In the genomic region with DNA sequence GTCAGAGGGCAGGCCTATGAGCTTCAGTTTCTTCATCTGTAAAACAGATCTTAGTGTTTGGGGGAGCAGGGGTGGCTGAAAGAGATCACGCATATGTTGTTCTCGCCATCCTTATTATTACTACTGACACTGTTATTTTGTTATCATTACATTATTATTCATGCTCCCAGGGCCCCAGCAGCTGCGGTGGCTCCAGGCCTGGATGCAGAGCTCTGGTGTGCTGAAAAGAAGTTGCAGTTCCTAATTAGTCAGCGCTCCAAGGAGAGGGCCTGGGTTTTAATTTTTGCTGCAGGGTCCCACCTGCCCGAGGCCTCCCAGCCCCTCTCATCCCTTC, we compare ENCODE assay signal across 8 cellular contexts. TPM values are rescaled to one million over a fixed set of nuclear protein-coding genes. Genes with fewer than 3 reads are reported as not detected.
A peak's percentile ranks its signal among the peaks of the same experiment; 100 is the strongest.
DNase-seq lines count a peak whose midpoint lies in the region; ATAC-seq and TF ChIP-seq lines count a peak whose summit lies in the region.

No MANE protein-coding gene starts in this region.

- no peaks in the 10 kb centered on the region for H3K36me3 Mint-ChIP-seq in T-helper 2 cell treated with Interferon-gamma antibody and Interleukin-4, amounts not matched to agents 5 μg/mL and 100 μg/mL, for 36 hours (ENCODE audit: low read depth)
- H3K36me3 Mint-ChIP-seq in activated CD4-positive, alpha-beta memory T cell treated with anti-CD3 and anti-CD28 coated beads, Interleukin-2, amount 10 ng/mL, durations not matched to agents 7 days and 5 days (ENCODE audit: low read depth) = no peaks in the 10 kb centered on the region

- no peak for TF ChIP-seq POLR2A in suprapubic skin (IDR thresholded peaks at IDR 0.05)

- CTCF ChIA-PET in activated CD4-positive, alpha-beta memory T cell treated with anti-CD3 and anti-CD28 coated beads, Interleukin-2, amount 10 ng/mL, durations not matched to agents 7 days and 5 days (lab: Charles Lee) = interaction anchor here (1.1 to 2.7 kb wide), 6 partner anchors 23 to 120 kb away, joined by 3 to 13 read pairs (median 4); no protein-coding TSS in a partner anchor

- H3K27me3 Mint-ChIP-seq in T-helper 2 cell treated with Interferon-gamma antibody and Interleukin-4, amounts not matched to agents 5 μg/mL and 100 μg/mL, for 36 hours (ENCODE audit: low read depth) = peaks cover 3% of the 10 kb centered on the region
- H3K27me3 Mint-ChIP-seq in activated CD4-positive, alpha-beta memory T cell treated with anti-CD3 and anti-CD28 coated beads, Interleukin-2, amount 10 ng/mL, durations not matched to agents 7 days and 5 days = peaks cover 7% of the 10 kb centered on the region

- no peak overlapping the region for H3K27ac Mint-ChIP-seq in T-helper 2 cell treated with Interferon-gamma antibody and Interleukin-4, amounts not matched to agents 5 μg/mL and 100 μg/mL, for 36 hours
- peak overlapping the region; percentile 40 for H3K27ac Mint-ChIP-seq in activated CD4-positive, alpha-beta memory T cell treated with anti-CD3 and anti-CD28 coated beads, Interleukin-2, amount 10 ng/mL, durations not matched to agents 7 days and 5 days

- H3K9me3 ChIP-seq in right cardiac atrium (ENCODE audit: control insufficient read depth, low read length) (no peaks in the 10 kb centered on the region), suprapubic skin (no peaks in the 10 kb centered on the region)

- H3K4me3 ChIP-seq in right cardiac atrium (ENCODE audit: low read length) (peak overlapping the region; percentile 54), suprapubic skin (peak overlapping the region; percentile 64)

- ATAC-seq in right cardiac atrium (no peak), GM21381 (IDR thresholded peaks at IDR 0.05; ENCODE audit: unreplicated experiment) (no peak), HG02571 (IDR thresholded peaks at IDR 0.05; ENCODE audit: unreplicated experiment) (no peak)

- no peak for TF ChIP-seq EP300 in suprapubic skin (IDR thresholded peaks at IDR 0.05)

- intact Hi-C loops in right cardiac atrium (cut with DNase I) = no loop called here

- H3K4me3 Mint-ChIP-seq in T-helper 2 cell treated with Interferon-gamma antibody and Interleukin-4, amounts not matched to agents 5 μg/mL and 100 μg/mL, for 36 hours = peak overlapping the region; percentile 34
- peak overlapping the region; percentile 50 for H3K4me3 Mint-ChIP-seq in activated CD4-positive, alpha-beta memory T cell treated with anti-CD3 and anti-CD28 coated beads, Interleukin-2, amount 10 ng/mL, durations not matched to agents 7 days and 5 days

- DNase-seq in T-helper 2 cell treated with Interferon-gamma antibody and Interleukin-4, amounts not matched to agents 5 μg/mL and 100 μg/mL, for 36 hours (ENCODE audit: low spot score) = no peak
- DNase-seq in T-helper 2 cell = no peak
- no peak for DNase-seq in activated CD4-positive, alpha-beta memory T cell treated with anti-CD3 and anti-CD28 coated beads, Interleukin-2, amount 10 ng/mL, durations not matched to agents 7 days and 5 days
- DNase-seq in right cardiac atrium = no peak
- DNase-seq in suprapubic skin (ENCODE audit: low spot score in 2 of 2) = no peak
- DNase-seq in NCI-H2227 treated with DMSO at 0.1 percent for 48 hours (lab: John Stamatoyannopoulos, UW) = no peak

- no peaks in the 10 kb centered on the region for H3K9me3 Mint-ChIP-seq in T-helper 2 cell treated with Interferon-gamma antibody and Interleukin-4, amounts not matched to agents 5 μg/mL and 100 μg/mL, for 36 hours
- H3K9me3 Mint-ChIP-seq in activated CD4-positive, alpha-beta memory T cell treated with anti-CD3 and anti-CD28 coated beads, Interleukin-2, amount 10 ng/mL, durations not matched to agents 7 days and 5 days = no peaks in the 10 kb centered on the region

- H3K27me3 ChIP-seq in right cardiac atrium (ENCODE audit: control insufficient read depth, insufficient read depth) = no peaks in the 10 kb centered on the region
- no peaks in the 10 kb centered on the region for H3K27me3 ChIP-seq in suprapubic skin

- no peak for TF ChIP-seq CTCF in suprapubic skin (IDR thresholded peaks at IDR 0.05)

- POLR2A ChIA-PET in activated CD4-positive, alpha-beta memory T cell treated with anti-CD3 and anti-CD28 coated beads, Interleukin-2, amount 10 ng/mL, durations not matched to agents 7 days and 5 days (lab: Charles Lee) = interaction anchor here (0.7 to 2.5 kb wide), 5 partner anchors 8 to 105 kb away, joined by 3 to 8 read pairs (median 3); partner anchors contain the start of gene CXXC5

- H3K4me1 Mint-ChIP-seq in T-helper 2 cell treated with Interferon-gamma antibody and Interleukin-4, amounts not matched to agents 5 μg/mL and 100 μg/mL, for 36 hours (ENCODE audit: low read depth) = peaks cover 19% of the 10 kb centered on the region
- peaks cover 36% of the 10 kb centered on the region for H3K4me1 Mint-ChIP-seq in activated CD4-positive, alpha-beta memory T cell treated with anti-CD3 and anti-CD28 coated beads, Interleukin-2, amount 10 ng/mL, durations not matched to agents 7 days and 5 days

- H3K4me1 ChIP-seq in right cardiac atrium (ENCODE audit: control insufficient read depth, insufficient read depth, low read length) (peaks cover 18% of the 10 kb centered on the region), suprapubic skin (peaks cover 85% of the 10 kb centered on the region)

- 25% methylated on average over 5 of the region's 5 CpGs for WGBS in right cardiac atrium
- 22% methylated on average over 5 of the region's 5 CpGs for WGBS in suprapubic skin

- peak overlapping the region; percentile 95 for H3K27ac ChIP-seq in right cardiac atrium (ENCODE audit: low read length)
- H3K27ac ChIP-seq in suprapubic skin = peak overlapping the region; percentile 91

- H3K36me3 ChIP-seq in suprapubic skin = no peaks in the 10 kb centered on the region

RNA-seq across cellular contexts. Expression of gene CXXC5, which starts 19.5 kb away (rescaled TPM):
- total RNA-seq in activated CD4-positive, alpha-beta memory T cell treated with anti-CD3 and anti-CD28 coated beads, Interleukin-2, amount 10 ng/mL, durations not matched to agents 7 days and 5 days = 1 to 10 TPM; 1.4 to 1.7 TPM
- total RNA-seq in right cardiac atrium = 10 to 100 TPM; 33.9 to 70.5 (median 55.9) TPM
- polyA plus RNA-seq in right cardiac atrium = 47.5 TPM
- 10 to 100 TPM; 21.8 to 40.6 (median 30.1) TPM for total RNA-seq in suprapubic skin

Comparison
In these comparisons a context has a peak if more than half of its experiments do, and no peak if none do; other contexts are left out.
1. RNA of gene CXXC5, which starts 19.5 kb away (total RNA-seq): 33.9 to 70.5 TPM in right cardiac atrium and 21.8 to 40.6 TPM in suprapubic skin; 1.4 to 1.7 TPM in activated CD4-positive, alpha-beta memory T cell treated with anti-CD3 and anti-CD28 coated beads, Interleukin-2, amount 10 ng/mL, durations not matched to agents 7 days and 5 days; every median in the first group is over 4 times any median in the second.